Comparison of ENCODE assay signal across 20 cellular contexts in genomic region chr9:93110400-93110855, GRCh38. TPM values are rescaled to one million over a fixed set of nuclear protein-coding genes. Genes with fewer than 3 reads are reported as not detected.
DNase-seq lines count a peak whose midpoint lies in the region; ATAC-seq and TF ChIP-seq lines count a peak whose summit lies in the region.
"Had no signal": no experiment of that assay in that cellular context is flagged by ENCODE, and none has a peak within 500 bp of the region (broad histone marks: within the 10 kb centered on the region; RNA-seq: fewer than 3 reads in every experiment).

No MANE protein-coding gene starts in this region.

- H3K79me2 ChIP-seq in PC-9 (ENCODE audit: low read depth), result peaks cover 63% of the 10 kb centered on the region

- TF ChIP-seq CTCF in CD14-positive monocyte (IDR thresholded peaks at IDR 0.05), result no peak
- TF ChIP-seq CTCF in PC-9 (conservative IDR thresholded peaks at IDR 0.05), result no peak
- TF ChIP-seq CTCF in sigmoid colon (IDR thresholded peaks at IDR 0.05), result no peak

- BruUV-seq in PC-9 (replicated peaks; lab: Mats Ljungman, UMichigan), result no TSS peak

- H3K4me1 ChIP-seq in PC-9 (replicated peaks; ENCODE audit: insufficient read depth), result peaks cover 77% of the 10 kb centered on the region
- peaks cover 0 to 7% (median 3%) of the 10 kb centered on the region in 4 donors for H3K4me1 ChIP-seq in sigmoid colon
- H3K4me1 ChIP-seq: SJSA1 had no signal

- H3K9me3 Mint-ChIP-seq in CD14-positive monocyte, result peaks cover 0 to 5% (median 0%) of the 10 kb centered on the region in 7 donors

- no peaks in the 10 kb centered on the region for H3K9me3 ChIP-seq in PC-9 (ENCODE audit: insufficient read depth, low read depth)
- no peaks in the 10 kb centered on the region for H3K9me3 ChIP-seq in sigmoid colon
- H3K9me3 ChIP-seq: SJSA1 had no signal

- peak overlapping the region; percentile 97 to 100 (median 99) for H3K27ac Mint-ChIP-seq in CD14-positive monocyte
- H3K27ac Mint-ChIP-seq: activated naive CD4-positive, alpha-beta T cell treated with anti-CD3 and anti-CD28 coated beads, Interleukin-2, amount 50 U/mL, for 24 hours; naive thymus-derived CD8-positive, alpha-beta T cell had no signal

- TF ChIP-seq POLR2A in sigmoid colon (IDR thresholded peaks at IDR 0.05), result no peak

- H3K4me3 Mint-ChIP-seq in CD14-positive monocyte, result no peak overlapping the region
- H3K4me3 Mint-ChIP-seq: activated naive CD4-positive, alpha-beta T cell treated with anti-CD3 and anti-CD28 coated beads, Interleukin-2, amount 50 U/mL, for 24 hours; naive thymus-derived CD8-positive, alpha-beta T cell had no signal

- H3K36me3 Mint-ChIP-seq in CD14-positive monocyte, result peaks cover 67 to 77% of the 10 kb centered on the region in 2 donors

- H3K36me3 ChIP-seq in PC-9 (ENCODE audit: low read depth), result 0 out of 2 replicates have a peak, but pooled peaks cover 15% of the 10 kb centered on the region
- H3K36me3 ChIP-seq in sigmoid colon, result peaks cover 7 to 55% (median 46%) of the 10 kb centered on the region in 4 donors
- H3K36me3 ChIP-seq: cardiac muscle cell had no signal

- peaks cover 70% of the 10 kb centered on the region for H3F3A ChIP-seq in PC-9 (ENCODE audit: insufficient read depth, low read depth)

- ATAC-seq in left colon, result no peak
- ATAC-seq: HCT116; naive thymus-derived CD8-positive, alpha-beta T cell had no signal

- H3K27me3 ChIP-seq in PC-9 (ENCODE audit: insufficient read depth, low read depth) (no peaks in the 10 kb centered on the region), sigmoid colon (no peaks in the 10 kb centered on the region)
- H3K27me3 ChIP-seq: cardiac muscle cell, SJSA1 had no signal

- POLR2A ChIA-PET in PC-9 (lab: Charles Lee; ENCODE audit: unreplicated experiment), result no interaction called here

- 84 to 96% methylated on average over 14 of the region's 14 CpGs for WGBS in sigmoid colon, 2 donors

- DNase-seq in CD14-positive monocyte (ENCODE audit: low spot score) (peak; percentile 41), PC-9 (no peak), left colon (peak; percentile 5 to 18), sigmoid colon (peak; percentile 61), NCI-H524 treated with DMSO at 0.1 percent for 48 hours (lab: John Stamatoyannopoulos, UW) (no peak), activated gamma-delta T cell treated with Interleukin-2 at 50 U/mL for 16 hours (no peak), GM19238 (ENCODE audit: insufficient read length, low spot score) (no peak)
- DNase-seq: activated CD4-positive, CD25-positive, alpha-beta regulatory T cell treated with anti-CD3 and anti-CD28 coated beads, Interleukin-2, amount 50 U/mL, for 72 hours; DMS79; effector memory CD4-positive, alpha-beta T cell; naive thymus-derived CD8-positive, alpha-beta T cell; NCI-H1436 treated with DMSO at 0.1 percent for 48 hours; NCI-H345; T-helper 9 cell had no signal

- intact Hi-C loops in CD14-positive monocyte (cut with micrococcal nuclease), result loop anchor here in 1 of 2 donors (10.0 kb wide), 1 partner anchor 1054 kb away; no protein-coding TSS in a partner anchor
- intact Hi-C loops in PC-9 (cut with micrococcal nuclease; ENCODE audit: unreplicated experiment), result loop anchor here (5.0 kb wide), 3 partner anchors 138 to 343 kb away; partner anchors contain the start of genes FAM120A and FAM120AOS
- intact Hi-C loops in left colon (cut with DNase I, micrococcal nuclease), result no loop called here
- intact Hi-C loops in sigmoid colon (cut with DNase I), result loop anchor here (5.0 kb wide), 1 partner anchor 42 kb away; no protein-coding TSS in a partner anchor

- H4K20me1 ChIP-seq in PC-9 (ENCODE audit: insufficient read depth), result no peaks in the 10 kb centered on the region

- H3K9me2 ChIP-seq in PC-9 (ENCODE audit: insufficient read depth), result no peaks in the 10 kb centered on the region

- no peak for TF ChIP-seq EP300 in sigmoid colon (IDR thresholded peaks at IDR 0.05)

- H3K4me3 ChIP-seq in PC-9 (no peak overlapping the region), sigmoid colon (no peak overlapping the region)
- H3K4me3 ChIP-seq: cardiac muscle cell, lung, SJSA1 had no signal

- H3K27me3 Mint-ChIP-seq in CD14-positive monocyte (ENCODE audit: low read depth in 3 of 3), result peaks cover 0 to 2% (median 0%) of the 10 kb centered on the region in 3 donors
- H3K27me3 Mint-ChIP-seq: activated naive CD4-positive, alpha-beta T cell treated with anti-CD3 and anti-CD28 coated beads, Interleukin-2, amount 50 U/mL, for 24 hours; naive thymus-derived CD8-positive, alpha-beta T cell had no signal

- CTCF ChIA-PET in PC-9 (lab: Charles Lee), result no interaction called here

- peaks cover 90% of the 10 kb centered on the region for H3K4me1 Mint-ChIP-seq in CD14-positive monocyte

- H3K27ac ChIP-seq in PC-9 (peak overlapping the region; percentile 97), sigmoid colon (no peak overlapping the region)
- H3K27ac ChIP-seq: cardiac muscle cell, SJSA1 had no signal

- H2AFZ ChIP-seq in PC-9, result no peak overlapping the region

- H3K4me2 ChIP-seq in PC-9, result peak overlapping the region; percentile 69

RNA-seq across cellular contexts. Expression of gene CARD19, which starts 14.4 kb away (rescaled TPM):
- polyA plus RNA-seq in CD14-positive monocyte, result 100 to 1,000 TPM; 130 to 137 TPM
- 97.5 and 122 TPM in 2 replicates for total RNA-seq in PC-9 (2021)
- total RNA-seq in left colon, result 10 to 100 TPM; 41.5 to 62.2 TPM
- 10 to 100 TPM; 51.2 to 88.4 (median 85.0) TPM for total RNA-seq in sigmoid colon
- polyA plus RNA-seq in sigmoid colon, result 10 to 100 TPM; 56.8 to 87.2 (median 66.1) TPM

RNA-seq across cellular contexts. Expression of gene NINJ1, which starts 23.6 kb away (rescaled TPM):
- 100 to 1,000 TPM; 290 to 469 TPM for polyA plus RNA-seq in CD14-positive monocyte
- 115 TPM in 2 replicates for total RNA-seq in PC-9 (2021)
- 10 to 100 TPM; 17.7 to 30.8 TPM for total RNA-seq in left colon
- total RNA-seq in sigmoid colon, result 100 to 1,000 TPM in 1 of 4 donors, 10 to 100 TPM in 3; 56.5 to 116 (median 69.6) TPM
- 10 to 100 TPM; 28.9 to 58.7 (median 53.5) TPM for polyA plus RNA-seq in sigmoid colon

RNA-seq across cellular contexts. Expression of gene SUSD3, which starts 51.9 kb away (rescaled TPM):
- polyA plus RNA-seq in CD14-positive monocyte (10 to 100 TPM; 10.5 to 15.7 TPM), sigmoid colon (10 to 100 TPM in 1 of 3 donors, under 1 TPM in 1, not detected in 1; 0.92 to 15.2 TPM)
- total RNA-seq in PC-9 (2021) (8.4 and 8.7 TPM in 2 replicates), left colon (1 to 10 TPM in 1 of 2 donors, under 1 TPM in 1; 0.95 to 2.0 TPM), sigmoid colon (1 to 10 TPM; 1.9 to 7.2 (median 4.7) TPM)
- total RNA-seq: cardiac muscle cell, HT1080, SJSA1 had no signal
- polyA plus RNA-seq: cardiac muscle cell had no signal

Comparison
In these comparisons a context has a peak if more than half of its experiments do, and no peak if none do; other contexts are left out.
1. DNase-seq: peak in CD14-positive monocyte (single experiment), left colon (2 of 2) and sigmoid colon (single experiment); none in PC-9 (0 of 2), NCI-H524 treated with DMSO at 0.1 percent for 48 hours (single experiment), activated gamma-delta T cell treated with Interleukin-2 at 50 U/mL for 16 hours (single experiment) and GM19238 (single experiment).
2. intact Hi-C loops: an anchor here in PC-9 (5.0 kb wide) and sigmoid colon (5.0 kb wide); none called in left colon.